In genomic region chr3:42376397-42376798, GRCh38 we compare ENCODE assay signal across 10 cellular contexts. TPM values are rescaled to one million over a fixed set of nuclear protein-coding genes. Genes with fewer than 3 reads are reported as not detected.
DNase-seq lines count a peak whose midpoint lies in the region; ATAC-seq and FAIRE-seq lines count a peak whose summit lies in the region.
"Had no signal": no experiment of that assay in that cellular context is flagged by ENCODE, and none has a peak within 500 bp of the region (broad histone marks: within the 10 kb centered on the region; RNA-seq: fewer than 3 reads in every experiment).

No MANE protein-coding gene starts in this region.

- H3K27me3 ChIP-seq in right cardiac atrium (ENCODE audit: control insufficient read depth, insufficient read depth): no peaks in the 10 kb centered on the region

- no peak for ATAC-seq in right cardiac atrium

- intact Hi-C loops in right cardiac atrium (cut with DNase I): no loop called here

- WGBS in right cardiac atrium: 43% methylated on average over 4 of the region's 4 CpGs

- H3K4me1 ChIP-seq in right cardiac atrium (ENCODE audit: control insufficient read depth, insufficient read depth, low read length): no peaks in the 10 kb centered on the region

- H3K4me3 ChIP-seq in right cardiac atrium (ENCODE audit: low read length): no peak overlapping the region

- no peak overlapping the region for H3K27ac ChIP-seq in right cardiac atrium (ENCODE audit: low read length)
- peak overlapping the region; percentile 30 for H3K27ac ChIP-seq in temporal lobe (ENCODE audit: low read depth, low read length)

- peak; percentile 9 for DNase-seq in activated T-cell treated with anti-CD3 and anti-CD28 coated beads for 1 hour (ENCODE audit: low read depth)
- DNase-seq in activated T-cell treated with anti-CD3 and anti-CD28 coated beads, Interleukin-2, amount 50 U/mL, for 1 hour: no peak
- peak; percentile 60 for DNase-seq in activated T-cell treated with anti-CD3 and anti-CD28 coated beads for 48 hours (ENCODE audit: low read depth)
- peak; percentile 43 to 70 (median 54) for DNase-seq in right cardiac atrium
- DNase-seq in NCI-H510A (lab: John Stamatoyannopoulos, UW): no peak
- DNase-seq in ureter (ENCODE audit: low spot score): no peak
- DNase-seq in GM19239 (ENCODE audit: insufficient read length, low spot score): no peak

- no peak for FAIRE-seq in GM19239 (lab: Jason Lieb, UNC)

- no peaks in the 10 kb centered on the region for H3K9me3 ChIP-seq in right cardiac atrium (ENCODE audit: control insufficient read depth, low read length)

RNA-seq across cellular contexts. Expression of gene LYZL4, which starts 34.0 kb away (rescaled TPM):
- not detected for total RNA-seq in right cardiac atrium
- polyA plus RNA-seq in right cardiac atrium: not detected
- total RNA-seq in temporal lobe: not detected
- total RNA-seq in ureter: not detected
- total RNA-seq: activated T-helper 2 cell treated with anti-CD3 and anti-CD28 coated beads, Interferon-gamma antibody, Interleukin-2, Interleukin-4, amounts not matched to agents 10 μg/mL and 5 μg/mL and 100 μg/mL, durations not matched to agents 14 hours and 24 hours and 36 hours had no signal
- polyA plus RNA-seq: neural cell had no signal

Comparison
In these comparisons a context has a peak if more than half of its experiments do, and no peak if none do; other contexts are left out.
1. DNase-seq: peak in activated T-cell treated with anti-CD3 and anti-CD28 coated beads for 1 hour (single experiment), activated T-cell treated with anti-CD3 and anti-CD28 coated beads for 48 hours (single experiment) and right cardiac atrium (3 of 3); none in activated T-cell treated with anti-CD3 and anti-CD28 coated beads, Interleukin-2, amount 50 U/mL, for 1 hour (single experiment), NCI-H510A (single experiment), ureter (single experiment) and GM19239 (single experiment).